Comparison of ENCODE assay signal across 20 cellular contexts in the genomic region with DNA sequence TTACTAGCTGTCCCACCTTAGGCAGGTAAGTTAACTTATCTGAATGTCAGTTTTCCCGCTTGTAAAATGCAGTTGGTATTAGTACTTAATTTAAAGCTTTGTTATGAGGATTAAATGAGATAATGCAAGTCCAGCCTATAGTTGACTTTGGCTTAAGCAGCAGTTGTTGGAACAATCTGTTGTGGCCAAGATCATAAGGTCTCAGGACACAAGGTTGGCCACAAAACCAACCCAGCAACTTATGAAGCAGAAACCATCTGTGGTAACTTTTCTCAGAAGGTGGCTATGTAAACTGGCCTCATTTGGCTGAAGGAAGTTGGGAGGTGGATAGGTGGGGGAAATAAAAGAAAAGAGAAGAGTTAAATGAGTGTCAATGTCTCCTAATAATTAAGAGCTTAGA. TPM values are rescaled to one million over a fixed set of nuclear protein-coding genes. Genes with fewer than 3 reads are reported as not detected.
DNase-seq lines count a peak whose midpoint lies in the region; ATAC-seq, FAIRE-seq and TF ChIP-seq lines count a peak whose summit lies in the region.
"Had no signal": no experiment of that assay in that cellular context is flagged by ENCODE, and none has a peak within 500 bp of the region (broad histone marks: within the 10 kb centered on the region; RNA-seq: fewer than 3 reads in every experiment).

No MANE protein-coding gene starts in this region.

- DNase-seq in GM12878 (ENCODE audit: low read depth, low spot score) (peak; percentile 89), omental fat pad (ENCODE audit: low spot score) (no peak), NCI-H1417 treated with DMSO at 0.1 percent for 48 hours (lab: John Stamatoyannopoulos, UW) (no peak), RKO (ENCODE audit: low spot score) (no peak)
- no peak for DNase-seq in CD4-positive, alpha-beta memory T cell
- DNase-seq: activated T-cell treated with anti-CD3 and anti-CD28 coated beads, Interleukin-2, amount 50 U/mL, for 1 hour; effector memory CD8-positive, alpha-beta T cell; IMR-90; islet precursor cell; NCI-H1694; NCI-H774; retina; SHP77 treated with DMSO at 0.1 percent for 48 hours; stimulated activated CD4-positive, alpha-beta T cell treated with anti-CD3 and anti-CD28 coated beads, Interleukin-4, amount 100 ng/mL, for 4 hours; stimulated activated naive CD8-positive, alpha-beta T cell treated with anti-CD3 and anti-CD28 coated beads, Interleukin-15, amount 100 ng/mL, for 72 hours had no signal

- no peaks in the 10 kb centered on the region for H3K4me1 Mint-ChIP-seq in CD4-positive, alpha-beta memory T cell

- 0% methylated on average over 1 of the region's 1 CpG for WGBS in GM12878 (ENCODE audit: insufficient coverage, insufficient replicate concordance, low lambda C conversion rate, missing lambda C conversion rate)

- ATAC-seq in GM18511 (IDR thresholded peaks at IDR 0.05; ENCODE audit: unreplicated experiment) (peak; percentile 46), GM21390 (IDR thresholded peaks at IDR 0.05; ENCODE audit: unreplicated experiment) (peak; percentile 37), HG03045 (IDR thresholded peaks at IDR 0.05; ENCODE audit: unreplicated experiment) (peak; percentile 39), GM12878 (peak; percentile 53), omental fat pad (ENCODE audit: low FRiP score) (no peak)
- ATAC-seq: effector memory CD8-positive, alpha-beta T cell; stimulated activated naive CD8-positive, alpha-beta T cell treated with anti-CD3 and anti-CD28 coated beads, Interleukin-15, amount 100 ng/mL, for 72 hours had no signal

- H3K36me3 Mint-ChIP-seq in CD4-positive, alpha-beta memory T cell = no peaks in the 10 kb centered on the region

- peak; percentile 39 to 68; a peak in 3 of 4 replicates for TF ChIP-seq EP300 in GM12878 (IDR thresholded peaks at IDR 0.05; ENCODE audit: borderline replicate concordance in 1 of 2, control insufficient read depth in 1 of 2, low read depth in 2 of 2, low read length in 2 of 2)

- RAD21 ChIA-PET in GM12878 (lab: Charles Lee; ENCODE audit: unreplicated experiment) = interaction anchor here (0.8 to 11.6 kb wide), 12 partner anchors 9 to 92 kb away, joined by 3 to 270 read pairs (median 24); a partner anchor contains a TSS

- no peak overlapping the region for H2AFZ ChIP-seq in GM12878 (ENCODE audit: control insufficient read depth, low read depth, low read length)

- H3K4me3 ChIP-seq in GM12878 = peak overlapping the region; percentile 52; the same call in 1 of the 2 replicates
- H3K4me3 ChIP-seq in CD4-positive, alpha-beta memory T cell (ENCODE audit: low read length in 2 of 2) = no peak overlapping the region
- H3K4me3 ChIP-seq: BLaER1 treated with 17β-estradiol and CSF1 and Interleukin-3, amounts not matched to agents 10 nM and 100 nM had no signal

- 0 out of 2 replicates have a peak, but pooled peaks have one; percentile 12 for TF ChIP-seq RAD21 in GM12878 (IDR thresholded peaks at IDR 0.05; ENCODE audit: insufficient read depth, low read depth, low read length)

- intact Hi-C loops in GM12878 (cut with micrococcal nuclease; ENCODE audit: unreplicated experiment) = loop anchor here (10.0 kb wide), 1 partner anchor 489 kb away; a partner anchor contains a TSS
- intact Hi-C loops in CD4-positive, alpha-beta memory T cell (cut with micrococcal nuclease) = no loop called here

- H3K4me2 ChIP-seq in GM12878 (ENCODE audit: control insufficient read depth, insufficient read depth) = peak overlapping the region; percentile 79

- peaks cover 9 to 17% of the 10 kb centered on the region in 2 experiments for H3K36me3 ChIP-seq in GM12878 (ENCODE audit: control insufficient read depth in 2 of 2, insufficient read depth in 2 of 2, low read length in 1 of 2)
- no peaks in the 10 kb centered on the region for H3K36me3 ChIP-seq in CD4-positive, alpha-beta memory T cell (ENCODE audit: insufficient read depth, low read length)
- H3K36me3 ChIP-seq: BLaER1 treated with 17β-estradiol and CSF1 and Interleukin-3, amounts not matched to agents 10 nM and 100 nM had no signal

- no peaks in the 10 kb centered on the region for H3K27me3 ChIP-seq in GM12878 (replicated peaks in 1 of 2; ENCODE audit: control insufficient read depth in 2 of 2, insufficient read depth in 2 of 2, low read length in 1 of 2)
- H3K27me3 ChIP-seq in CD4-positive, alpha-beta memory T cell (ENCODE audit: insufficient read depth, low read length) = no peaks in the 10 kb centered on the region
- H3K27me3 ChIP-seq: BLaER1 treated with 17β-estradiol and CSF1 and Interleukin-3, amounts not matched to agents 10 nM and 100 nM had no signal

- H3K9ac ChIP-seq in GM12878 (ENCODE audit: control insufficient read depth, insufficient read depth, low read length) = peak overlapping the region; percentile 73
- H3K9ac ChIP-seq: BLaER1 treated with 17β-estradiol and CSF1 and Interleukin-3, amounts not matched to agents 10 nM and 100 nM had no signal

- H3K27ac Mint-ChIP-seq in CD4-positive, alpha-beta memory T cell = no peak overlapping the region
- H3K27ac Mint-ChIP-seq: effector memory CD8-positive, alpha-beta T cell had no signal

- H3K4me1 ChIP-seq in GM12878 (ENCODE audit: control insufficient read depth, insufficient read depth, low read length) = peaks cover 86% of the 10 kb centered on the region
- no peaks in the 10 kb centered on the region for H3K4me1 ChIP-seq in CD4-positive, alpha-beta memory T cell (ENCODE audit: insufficient read depth, low read length)

- in situ Hi-C loops in GM12878 (cut with MboI) = no loop called here

- peaks cover 98% of the 10 kb centered on the region for H3K79me2 ChIP-seq in GM12878 (ENCODE audit: control insufficient read depth, insufficient read depth, low read length)

- peak overlapping the region; percentile 99 for H3K27ac ChIP-seq in GM12878 (ENCODE audit: control insufficient read depth, insufficient read depth)
- H3K27ac ChIP-seq in CD4-positive, alpha-beta memory T cell (ENCODE audit: low read depth, low read length) = no peak overlapping the region

- H3K27me3 Mint-ChIP-seq in CD4-positive, alpha-beta memory T cell = peaks cover 6 to 8% of the 10 kb centered on the region in 2 donors

- H3K4me3 Mint-ChIP-seq in CD4-positive, alpha-beta memory T cell = no peak overlapping the region
- H3K4me3 Mint-ChIP-seq: effector memory CD8-positive, alpha-beta T cell had no signal

- no TSS peak for BruUV-seq in GM12878 (replicated peaks; lab: Mats Ljungman, UMichigan)

- SMC1A ChIA-PET in GM12878 (lab: Charles Lee; ENCODE audit: uncharacterized antibody, unreplicated experiment) = interaction anchor here (1.0 to 27.8 kb wide), 10 partner anchors 7 to 91 kb away, joined by 3 to 795 read pairs (median 34); a partner anchor contains a TSS

- CTCF ChIA-PET in GM12878 (lab: Yijun Ruan, JAX) = interaction anchor here (0.6 to 7.5 kb wide), 8 partner anchors 9 to 915 kb away, joined by 3 to 112 read pairs (median 27); a partner anchor contains a TSS
- CTCF ChIA-PET in CD4-positive, alpha-beta memory T cell (lab: Charles Lee; ENCODE audit: partially characterized antibody) = no interaction called here

- H4K20me1 ChIP-seq in GM12878 (ENCODE audit: control insufficient read depth, insufficient read depth) = no peaks in the 10 kb centered on the region
- H4K20me1 ChIP-seq: BLaER1 treated with 17β-estradiol and CSF1 and Interleukin-3, amounts not matched to agents 10 nM and 100 nM had no signal

- TF ChIP-seq CTCF in GM12878 (IDR thresholded peaks at IDR 0.05 in 2 of 3, conservative IDR thresholded peaks at IDR 0.05 in 1 of 3; ENCODE audit: control insufficient read depth in 2 of 3, extremely low read depth in 1 of 3, insufficient read depth in 1 of 3, low read depth in 3 of 3, low read length in 3 of 3) = no peak
- no peak for TF ChIP-seq CTCF in omental fat pad (IDR thresholded peaks at IDR 0.05)

- H3K9me3 Mint-ChIP-seq in CD4-positive, alpha-beta memory T cell = no peaks in the 10 kb centered on the region
- H3K9me3 Mint-ChIP-seq: effector memory CD8-positive, alpha-beta T cell; stimulated activated naive CD8-positive, alpha-beta T cell treated with anti-CD3 and anti-CD28 coated beads, Interleukin-15, amount 100 ng/mL, for 72 hours had no signal

- no peak for FAIRE-seq in GM12878 (lab: Jason Lieb, UNC)
- FAIRE-seq: frontal cortex had no signal

- TF ChIP-seq POLR2A in GM12878 (IDR thresholded peaks at IDR 0.05; ENCODE audit: low read depth, low read length) = no peak

- no peaks in the 10 kb centered on the region; the same call in 2 of the 3 replicates for H3K9me3 ChIP-seq in GM12878 (replicated peaks; ENCODE audit: control insufficient read depth, insufficient read depth, low read length)
- no peaks in the 10 kb centered on the region for H3K9me3 ChIP-seq in CD4-positive, alpha-beta memory T cell (ENCODE audit: control insufficient read depth in 1 of 2, low read length in 2 of 2)
- H3K9me3 ChIP-seq: BLaER1 treated with 17β-estradiol and CSF1 and Interleukin-3, amounts not matched to agents 10 nM and 100 nM had no signal

- POLR2A ChIA-PET in GM12878 (lab: Charles Lee) = interaction anchor here (0.6 to 18.6 kb wide), 9 partner anchors 10 to 491 kb away, joined by 3 to 451 read pairs (median 19); a partner anchor contains a TSS
- POLR2A ChIA-PET in CD4-positive, alpha-beta memory T cell (lab: Charles Lee; ENCODE audit: partially characterized antibody) = no interaction called here

TF ChIP-seq in GM12878, 131 proteins besides CTCF, POLR2A, EP300 and RAD21 (continues in another document):
- TF ChIP-seq EZH2 (IDR thresholded peaks at IDR 0.05; ENCODE audit: borderline replicate concordance, control insufficient read depth, low read depth, low read length) (peak; percentile 56; the same call in 1 of the 2 replicates), NR2C1 (IDR thresholded peaks at IDR 0.05) (no peak)

RNA-seq across cellular contexts. Expression of a gene that starts 29.4 kb away (rescaled TPM):
- total RNA-seq in GM12878 (2013; cell fraction: nucleolus; rRNA removed) = 1,304 and 1,321 TPM in 2 replicates
- total RNA-seq in GM12878 (2014; rRNA removed) (174 and 207 TPM in 2 replicates), GM12878 (2014; rRNA removed; fragmentation: Illumina TruSeq; extraction: Trizol) (211 and 225 TPM in 2 replicates), GM12878 (2021) (191 and 192 TPM in 2 replicates), omental fat pad (10 to 100 TPM in 3 of 4 donors, 1 to 10 TPM in 1; 7.5 to 39.4 (median 22.2) TPM)
- polyA plus RNA-seq in GM12878 (2011; ENCODE audit: low read depth) = 134 TPM
- polyA plus RNA-seq in GM12878 (2011; rRNA removed) (413 and 501 TPM in 2 replicates), GM12878 (2014; fragmentation: Illumina TruSeq; extraction: Trizol) (267 and 329 TPM in 2 replicates), GM12878 (2014; fragmentation: Nextera tagmentation; extraction: Ambion mirVana) (100 to 1,000 TPM; 110 to 113 TPM), GM12878 (2014; rRNA removed) (126 and 147 TPM in 2 replicates), GM12878 (2016; fragmentation: Nextera tagmentation; extraction: Ambion mirVana) (100 to 1,000 TPM; 129 to 137 TPM)
- 240 and 247 TPM in 2 replicates for polyA plus RNA-seq in GM12878 (2011; cell fraction: cytosol; rRNA removed)
- 347 and 487 TPM in 2 replicates for polyA plus RNA-seq in GM12878 (2011; cell fraction: nucleus; rRNA removed)
- polyA plus RNA-seq in GM12878 (2012) = 141 and 153 TPM in 2 replicates
- 467 and 533 TPM in 2 replicates for polyA minus RNA-seq in GM12878 (2011; rRNA and poly(A)+ RNA removed)
- 132 and 154 TPM in 2 replicates for polyA minus RNA-seq in GM12878 (2011; cell fraction: cytosol; rRNA and poly(A)+ RNA removed)
- polyA minus RNA-seq in GM12878 (2011; cell fraction: nucleus; rRNA and poly(A)+ RNA removed) = 363 and 434 TPM in 2 replicates
- total RNA-seq in CD4-positive, alpha-beta memory T cell = 1 to 10 TPM; 1.6 to 1.9 TPM
- polyA plus RNA-seq in CD4-positive, alpha-beta memory T cell = 1 to 10 TPM; 1.2 to 1.6 TPM
- polyA plus RNA-seq: IMR-90 had no signal

Comparison
In these comparisons a context has a peak if more than half of its experiments do, and no peak if none do; other contexts are left out.
1. RNA of a gene that starts 29.4 kb away (total RNA-seq): 174 to 1,321 TPM in GM12878; 7.5 to 39.4 TPM in omental fat pad and 1.6 to 1.9 TPM in CD4-positive, alpha-beta memory T cell; every median in the first group is over 4 times any median in the second.